Comparison of ENCODE assay signal across 1 cellular context in the genomic region with DNA sequence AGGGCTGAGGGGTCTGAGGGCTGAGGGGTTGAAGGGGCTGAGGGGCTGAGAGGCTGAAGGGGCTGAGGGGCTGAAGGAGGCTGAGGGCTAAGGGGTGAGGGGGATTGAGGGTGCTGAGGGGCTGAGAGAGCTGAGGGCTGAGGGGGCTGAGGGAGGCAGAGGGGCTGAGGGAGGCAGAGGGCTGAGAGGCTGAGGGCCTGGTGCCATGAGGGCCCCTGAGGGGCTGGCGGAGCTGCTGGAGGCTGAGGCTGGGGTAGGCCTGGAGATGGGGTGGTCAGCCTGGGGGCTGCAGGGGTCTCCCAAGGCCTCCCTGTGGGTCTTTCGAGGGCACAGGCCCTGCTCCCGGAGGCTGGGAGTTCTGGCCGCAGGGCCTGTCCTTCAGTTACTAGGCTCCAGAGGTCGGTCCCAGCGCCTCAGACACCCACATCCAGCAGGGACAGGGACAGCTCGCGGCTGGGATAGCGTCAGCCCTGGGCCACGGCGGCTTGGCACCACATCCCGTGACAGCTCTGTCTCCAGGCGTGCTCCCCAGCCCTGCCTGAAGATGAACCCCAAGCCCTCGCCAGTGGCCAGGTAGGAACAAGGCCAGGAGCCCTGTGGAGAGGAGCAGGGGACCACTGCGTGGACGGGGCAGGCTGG.
TF ChIP-seq lines count a peak whose summit lies in the region.

No MANE protein-coding gene starts in this region.

TF ChIP-seq in K562, 482 proteins besides CTCF, POLR2A, EP300 and RAD21:
- TF ChIP-seq, protein P1, sequence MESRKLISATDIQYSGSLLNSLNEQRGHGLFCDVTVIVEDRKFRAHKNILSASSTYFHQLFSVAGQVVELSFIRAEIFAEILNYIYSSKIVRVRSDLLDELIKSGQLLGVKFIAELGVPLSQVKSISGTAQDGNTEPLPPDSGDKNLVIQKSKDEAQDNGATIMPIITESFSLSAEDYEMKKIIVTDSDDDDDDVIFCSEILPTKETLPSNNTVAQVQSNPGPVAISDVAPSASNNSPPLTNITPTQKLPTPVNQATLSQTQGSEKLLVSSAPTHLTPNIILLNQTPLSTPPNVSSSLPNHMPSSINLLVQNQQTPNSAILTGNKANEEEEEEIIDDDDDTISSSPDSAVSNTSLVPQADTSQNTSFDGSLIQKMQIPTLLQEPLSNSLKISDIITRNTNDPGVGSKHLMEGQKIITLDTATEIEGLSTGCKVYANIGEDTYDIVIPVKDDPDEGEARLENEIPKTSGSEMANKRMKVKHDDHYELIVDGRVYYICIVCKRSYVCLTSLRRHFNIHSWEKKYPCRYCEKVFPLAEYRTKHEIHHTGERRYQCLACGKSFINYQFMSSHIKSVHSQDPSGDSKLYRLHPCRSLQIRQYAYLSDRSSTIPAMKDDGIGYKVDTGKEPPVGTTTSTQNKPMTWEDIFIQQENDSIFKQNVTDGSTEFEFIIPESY (CRISPR knock-in tag; IDR thresholded peaks at IDR 0.05) = peak; percentile 23
- TF ChIP-seq ZBTB1 (CRISPR knock-in tag; IDR thresholded peaks at IDR 0.05; ENCODE audit: borderline replicate concordance, low read depth) (no peak), CBX3 (IDR thresholded peaks at IDR 0.05; ENCODE audit: borderline replicate concordance in 1 of 2, low read length in 2 of 2) (no peak)
